ENCODE assay signal across 8 cellular contexts in the genomic region with DNA sequence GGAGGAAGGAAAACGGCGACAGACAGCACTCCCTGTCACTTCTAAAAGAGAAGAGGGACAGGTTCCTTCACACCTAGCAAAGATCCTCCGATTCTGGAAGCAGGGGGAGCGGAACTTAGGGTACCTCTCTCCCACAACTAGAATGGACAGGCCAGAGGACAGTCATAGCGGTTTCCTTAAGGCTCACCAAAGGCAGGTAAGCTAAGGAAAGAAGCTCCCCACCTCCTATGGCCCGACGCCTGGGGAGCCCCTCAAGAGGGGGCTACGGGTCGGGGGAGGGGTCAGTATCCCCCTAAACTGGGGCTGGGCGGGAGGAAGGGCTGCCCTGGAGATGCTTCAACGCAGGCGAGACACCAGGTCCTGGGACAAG. TPM values are rescaled to one million over a fixed set of nuclear protein-coding genes. Genes with fewer than 3 reads are reported as not detected.
A peak's percentile ranks its signal among the peaks of the same experiment; 100 is the strongest.
DNase-seq lines count a peak whose midpoint lies in the region; ATAC-seq and TF ChIP-seq lines count a peak whose summit lies in the region.

No MANE protein-coding gene starts in this region.

- DNase-seq in HAP-1 (ENCODE audit: low spot score in 2 of 2) (no peak), activated B cell treated with CpG ODN at 0.5 μM for 24 hours (no peak), hepatocyte (ENCODE audit: low spot score) (no peak), NCI-H82 (lab: John Stamatoyannopoulos, UW) (no peak)
- no peak for DNase-seq in stimulated activated naive B cell treated with anti-CD40 and anti-IgM and Interleukin-4, amounts not matched to agents 10 μg/mL and 1 μg/mL and 100 μg/mL, for 72 hours
- no peak for DNase-seq in activated effector memory CD4-positive, alpha-beta T cell treated with anti-CD3 and anti-CD28 coated beads, Interleukin-2, amount 50 U/mL, for 16 hours

- no peaks in the 10 kb centered on the region for H3K9me3 ChIP-seq in HAP-1
- H3K9me3 ChIP-seq in hepatocyte (ENCODE audit: low read depth): no peaks in the 10 kb centered on the region

- H4K20me1 ChIP-seq in hepatocyte (ENCODE audit: insufficient read depth, poor library complexity, severe bottlenecking): peaks cover 18% of the 10 kb centered on the region

- H3K36me3 ChIP-seq in HAP-1 (replicated peaks): peaks cover 3% of the 10 kb centered on the region; the same call in 1 of the 2 replicates
- H3K36me3 ChIP-seq in hepatocyte (replicated peaks; ENCODE audit: insufficient read depth, low read depth): no peaks in the 10 kb centered on the region

- H3K4me3 Mint-ChIP-seq in activated B cell treated with CpG ODN at 0.5 μM for 24 hours: peak overlapping the region; percentile 95
- peak overlapping the region; percentile 93 to 98 for H3K4me3 Mint-ChIP-seq in stimulated activated naive B cell treated with anti-CD40 and anti-IgM and Interleukin-4, amounts not matched to agents 10 μg/mL and 1 μg/mL and 100 μg/mL, for 72 hours

- peak overlapping the region; percentile 92 for H3K27ac Mint-ChIP-seq in activated B cell treated with CpG ODN at 0.5 μM for 24 hours
- H3K27ac Mint-ChIP-seq in stimulated activated naive B cell treated with anti-CD40 and anti-IgM and Interleukin-4, amounts not matched to agents 10 μg/mL and 1 μg/mL and 100 μg/mL, for 72 hours: peak overlapping the region; percentile 97

- H3K9me3 Mint-ChIP-seq in activated B cell treated with CpG ODN at 0.5 μM for 24 hours: no peaks in the 10 kb centered on the region
- no peaks in the 10 kb centered on the region for H3K9me3 Mint-ChIP-seq in stimulated activated naive B cell treated with anti-CD40 and anti-IgM and Interleukin-4, amounts not matched to agents 10 μg/mL and 1 μg/mL and 100 μg/mL, for 72 hours

- peak overlapping the region; percentile 97 for H3K4me3 ChIP-seq in HAP-1
- peak overlapping the region; percentile 38 for H3K4me3 ChIP-seq in hepatocyte

- TF ChIP-seq CTCF in activated B cell treated with CpG ODN at 0.5 μM for 24 hours (IDR thresholded peaks at IDR 0.05) (no peak), hepatocyte (IDR thresholded peaks at IDR 0.05; ENCODE audit: poor library complexity) (no peak)

- peaks cover 37% of the 10 kb centered on the region for H3K4me1 Mint-ChIP-seq in activated B cell treated with CpG ODN at 0.5 μM for 24 hours
- peaks cover 31 to 49% of the 10 kb centered on the region in 2 donors for H3K4me1 Mint-ChIP-seq in stimulated activated naive B cell treated with anti-CD40 and anti-IgM and Interleukin-4, amounts not matched to agents 10 μg/mL and 1 μg/mL and 100 μg/mL, for 72 hours

- POLR2A ChIA-PET in activated B cell treated with CpG ODN at 0.5 μM for 24 hours (lab: Charles Lee): interaction anchor here (0.8 to 2.6 kb wide), 8 partner anchors 10 to 251 kb away, joined by 3 to 9 read pairs (median 4); partner anchors contain the start of genes DHX58, DNAJC7, KAT2A and KCNH4

- peaks cover 52% of the 10 kb centered on the region for H3K79me2 ChIP-seq in hepatocyte

- CTCF ChIA-PET in activated B cell treated with CpG ODN at 0.5 μM for 24 hours (lab: Charles Lee): interaction anchor here (0.6 to 1.5 kb wide), 2 partner anchors 27 to 141 kb away, joined by 4 read pairs; no protein-coding TSS in a partner anchor

- H3K9me2 ChIP-seq in hepatocyte (replicated peaks; ENCODE audit: insufficient read depth): no peaks in the 10 kb centered on the region

- peak overlapping the region; percentile 76 for H3K27ac ChIP-seq in hepatocyte

- H2AFZ ChIP-seq in hepatocyte: no peak overlapping the region

- intact Hi-C loops in activated B cell treated with CpG ODN at 0.5 μM for 24 hours (cut with micrococcal nuclease): no loop called here

- H3K4me1 ChIP-seq in HAP-1 (peaks cover 8% of the 10 kb centered on the region), hepatocyte (ENCODE audit: insufficient read depth) (peaks cover 18% of the 10 kb centered on the region)

- H3K27me3 Mint-ChIP-seq in activated B cell treated with CpG ODN at 0.5 μM for 24 hours: no peaks in the 10 kb centered on the region
- H3K27me3 Mint-ChIP-seq in stimulated activated naive B cell treated with anti-CD40 and anti-IgM and Interleukin-4, amounts not matched to agents 10 μg/mL and 1 μg/mL and 100 μg/mL, for 72 hours: no peaks in the 10 kb centered on the region

- in situ Hi-C loops in HAP-1 (cut with MboI; ENCODE audit: low sequenced_read_pairs): no loop called here

- ATAC-seq in activated B cell treated with CpG ODN at 0.5 μM for 24 hours (ENCODE audit: low read depth): peak; percentile 0
- peak; percentile 0 to 3 for ATAC-seq in stimulated activated naive B cell treated with anti-CD40 and anti-IgM and Interleukin-4, amounts not matched to agents 10 μg/mL and 1 μg/mL and 100 μg/mL, for 72 hours (replicated peaks)
- no peak for ATAC-seq in HG02840 (IDR thresholded peaks at IDR 0.05; ENCODE audit: low FRiP score, unreplicated experiment)
- no peak for ATAC-seq in HG02642 (IDR thresholded peaks at IDR 0.05; ENCODE audit: poor library complexity, unreplicated experiment)

- H3K27me3 ChIP-seq in HAP-1 (ENCODE audit: low read depth) (no peaks in the 10 kb centered on the region), hepatocyte (no peaks in the 10 kb centered on the region)

- peak overlapping the region; percentile 82 for H3K4me2 ChIP-seq in hepatocyte

- 1% methylated on average over 10 of the region's 12 CpGs for WGBS in hepatocyte (ENCODE audit: low lambda C conversion rate, missing lambda C conversion rate)

- peaks cover 27% of the 10 kb centered on the region for H3K36me3 Mint-ChIP-seq in activated B cell treated with CpG ODN at 0.5 μM for 24 hours (ENCODE audit: low read depth)
- peaks cover 15 to 18% of the 10 kb centered on the region in 2 donors for H3K36me3 Mint-ChIP-seq in stimulated activated naive B cell treated with anti-CD40 and anti-IgM and Interleukin-4, amounts not matched to agents 10 μg/mL and 1 μg/mL and 100 μg/mL, for 72 hours

RNA-seq across cellular contexts. Expression of gene RAB5C, which starts 0.3 kb away (rescaled TPM):
- 79.1 and 82.2 TPM in 2 replicates for total RNA-seq in activated B cell treated with CpG ODN at 0.5 μM for 24 hours
- total RNA-seq in hepatocyte: 123 and 158 TPM in 2 replicates
- 172 and 184 TPM in 2 replicates for polyA plus RNA-seq in hepatocyte

RNA-seq across cellular contexts. Expression of gene KCNH4, which starts 26.4 kb away (rescaled TPM):
- 0.59 and 0.80 TPM in 2 replicates for total RNA-seq in activated B cell treated with CpG ODN at 0.5 μM for 24 hours
- total RNA-seq in hepatocyte: 0.08 and 0.17 TPM in 2 replicates
- polyA plus RNA-seq in hepatocyte: 0.12 and 0.23 TPM in 2 replicates

RNA-seq across cellular contexts. Expression of gene HCRT, which starts 30.8 kb away (rescaled TPM):
- total RNA-seq in activated B cell treated with CpG ODN at 0.5 μM for 24 hours (not detected in 2 replicates), hepatocyte (not detected in 2 replicates)
- not detected in 2 replicates for polyA plus RNA-seq in hepatocyte

RNA-seq across cellular contexts. Expression of gene HSPB9, which starts 31.9 kb away (rescaled TPM):
- total RNA-seq in activated B cell treated with CpG ODN at 0.5 μM for 24 hours (not detected in 2 replicates), hepatocyte (not detected in 2 replicates)
- polyA plus RNA-seq in hepatocyte: 0.34 and 0.46 TPM in 2 replicates

RNA-seq across cellular contexts. Expression of gene KAT2A, which starts 33.3 kb away (rescaled TPM):
- total RNA-seq in activated B cell treated with CpG ODN at 0.5 μM for 24 hours (33.4 and 40.1 TPM in 2 replicates), hepatocyte (21.7 and 29.2 TPM in 2 replicates)
- 46.7 and 60.2 TPM in 2 replicates for polyA plus RNA-seq in hepatocyte

Comparison
In these comparisons a context has a peak if more than half of its experiments do, and no peak if none do; other contexts are left out.
1. ATAC-seq: peak in activated B cell treated with CpG ODN at 0.5 μM for 24 hours (single experiment) and stimulated activated naive B cell treated with anti-CD40 and anti-IgM and Interleukin-4, amounts not matched to agents 10 μg/mL and 1 μg/mL and 100 μg/mL, for 72 hours (2 of 2); none in HG02840 (single experiment) and HG02642 (single experiment).